Comparison of ENCODE assay signal across 8 cellular contexts in the genomic region with DNA sequence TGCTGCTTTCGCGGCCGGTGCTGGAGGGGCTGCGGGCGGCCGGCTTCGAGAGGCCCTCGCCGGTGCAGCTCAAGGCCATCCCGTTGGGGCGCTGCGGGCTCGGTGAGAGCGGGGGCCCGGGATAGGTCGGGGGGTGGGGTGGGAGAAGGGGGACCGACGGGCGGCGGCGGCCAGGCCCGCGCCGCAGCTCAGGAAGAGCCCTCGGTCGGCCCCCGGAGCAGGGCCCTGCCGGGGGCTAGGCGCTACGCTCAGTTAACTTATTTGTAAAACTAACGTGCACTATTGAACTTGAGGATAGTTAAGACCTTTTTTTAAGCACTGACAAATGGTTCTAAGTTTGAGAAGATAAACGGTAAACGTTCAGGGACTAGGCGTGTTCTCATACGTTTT. TPM values are rescaled to one million over a fixed set of nuclear protein-coding genes. Genes with fewer than 3 reads are reported as not detected.
DNase-seq lines count a peak whose midpoint lies in the region; FAIRE-seq and TF ChIP-seq lines count a peak whose summit lies in the region.

No MANE protein-coding gene starts in this region.

- FAIRE-seq in frontal cortex (lab: Jason Lieb, UNC), result no peak

- H3K36me3 ChIP-seq in neutrophil, result peaks cover 20% of the 10 kb centered on the region

- H3K4me1 Mint-ChIP-seq in activated naive CD4-positive, alpha-beta T cell treated with anti-CD3 and anti-CD28 coated beads, Interleukin-2, amount 50 U/mL, for 24 hours, result peaks cover 48% of the 10 kb centered on the region

- no peak for DNase-seq in activated naive CD4-positive, alpha-beta T cell treated with anti-CD3 and anti-CD28 coated beads, Interleukin-2, amount 50 U/mL, for 16 hours
- DNase-seq in NB4 (ENCODE audit: low read depth) (no peak), epithelial cell of prostate (ENCODE audit: low read depth, low spot score) (no peak), T-helper 9 cell (no peak), frontal cortex (ENCODE audit: low spot score in 2 of 2) (no peak)
- no peak for DNase-seq in activated effector memory CD4-positive, alpha-beta T cell treated with anti-CD3 and anti-CD28 coated beads, Interleukin-2, amount 50 U/mL, for 16 hours

- peaks cover 18 to 19% of the 10 kb centered on the region in 2 experiments for H3K4me1 ChIP-seq in neutrophil (ENCODE audit: control insufficient read depth in 1 of 2, insufficient read depth in 1 of 2, low read depth in 1 of 2, low read length in 1 of 2)

- H3K27me3 Mint-ChIP-seq in activated naive CD4-positive, alpha-beta T cell treated with anti-CD3 and anti-CD28 coated beads, Interleukin-2, amount 50 U/mL, for 24 hours, result no peaks in the 10 kb centered on the region

- no peaks in the 10 kb centered on the region for H3K9me3 ChIP-seq in neutrophil

- no peak for TF ChIP-seq POLR2A in NB4 (IDR thresholded peaks at IDR 0.05; ENCODE audit: extremely low read depth, insufficient read length)

- H3K4me3 ChIP-seq in NB4 (ENCODE audit: low read depth, low read length) (peak overlapping the region; percentile 97), neutrophil (ENCODE audit: low read depth in 1 of 2, low read length in 1 of 2) (peak overlapping the region; percentile 84 to 85)

- peak overlapping the region; percentile 86 for H3K27ac ChIP-seq in epithelial cell of prostate
- peak overlapping the region; percentile 97 for H3K27ac ChIP-seq in neutrophil

- H3K27me3 ChIP-seq in neutrophil, result no peaks in the 10 kb centered on the region

- peaks cover 8% of the 10 kb centered on the region for H3K36me3 Mint-ChIP-seq in activated naive CD4-positive, alpha-beta T cell treated with anti-CD3 and anti-CD28 coated beads, Interleukin-2, amount 50 U/mL, for 24 hours

- no peaks in the 10 kb centered on the region for H3K9me3 Mint-ChIP-seq in activated naive CD4-positive, alpha-beta T cell treated with anti-CD3 and anti-CD28 coated beads, Interleukin-2, amount 50 U/mL, for 24 hours

- H3K27ac Mint-ChIP-seq in activated naive CD4-positive, alpha-beta T cell treated with anti-CD3 and anti-CD28 coated beads, Interleukin-2, amount 50 U/mL, for 24 hours, result peak overlapping the region; percentile 99

- TF ChIP-seq CTCF in NB4 (IDR thresholded peaks at IDR 0.05; ENCODE audit: low read depth, low read length) (no peak), neutrophil (IDR thresholded peaks at IDR 0.05) (no peak)

- H3K4me3 Mint-ChIP-seq in activated naive CD4-positive, alpha-beta T cell treated with anti-CD3 and anti-CD28 coated beads, Interleukin-2, amount 50 U/mL, for 24 hours, result peak overlapping the region; percentile 96

RNA-seq across cellular contexts. Expression of a gene that starts 0.4 kb away (rescaled TPM):
- total RNA-seq in frontal cortex, result 26.1 TPM

RNA-seq across cellular contexts. Expression of a gene that starts 16.9 kb away (rescaled TPM):
- total RNA-seq in frontal cortex, result 4.5 TPM
